Comparison of ENCODE assay signal across 36 cellular contexts in genomic region chr11:92948116-92948515, GRCh38. TPM values are rescaled to one million over a fixed set of nuclear protein-coding genes. Genes with fewer than 3 reads are reported as not detected.
DNase-seq lines count a peak whose midpoint lies in the region; ATAC-seq and TF ChIP-seq lines count a peak whose summit lies in the region.
"Had no signal": no experiment of that assay in that cellular context is flagged by ENCODE, and none has a peak within 500 bp of the region (broad histone marks: within the 10 kb centered on the region; RNA-seq: fewer than 3 reads in every experiment).

No MANE protein-coding gene starts in this region.

- H3K79me2 ChIP-seq in hepatocyte = no peaks in the 10 kb centered on the region

- H3K9me2 ChIP-seq in hepatocyte (replicated peaks; ENCODE audit: insufficient read depth) = no peaks in the 10 kb centered on the region

- H3K4me3 Mint-ChIP-seq in activated T-helper 1 cell treated with anti-CD3 and anti-CD28 coated beads, Interleukin-12 subunit alpha, Interleukin-12 subunit beta, Interleukin-2, Interleukin-4 antibody, amounts not matched to agents 30 ng/mL and 10 ng/mL and 1 ng/mL, durations not matched to agents 14 hours and 24 hours and 36 hours = no peak overlapping the region
- H3K4me3 Mint-ChIP-seq: activated CD4-positive, alpha-beta T cell treated with anti-CD3 and anti-CD28 coated beads, Interleukin-2, amount 10 ng/mL, durations not matched to agents 24 days and 14 days; activated naive CD8-positive, alpha-beta T cell treated with anti-CD3 and anti-CD28 coated beads, Interleukin-2, amount 10 ng/mL, durations not matched to agents 7 days and 5 days; CD14-positive monocyte; effector memory CD8-positive, alpha-beta T cell; natural killer cell; stimulated activated memory B cell treated with anti-CD40 and anti-IgM and Interleukin-4, amounts not matched to agents 10 μg/mL and 1 μg/mL and 100 μg/mL, for 72 hours had no signal

- H3K4me3 ChIP-seq in hepatocyte (no peak overlapping the region), mucosa of descending colon (no peak overlapping the region), prostate gland (no peak overlapping the region)
- H3K4me3 ChIP-seq: ascending aorta, lung, MG63 had no signal

- H3K36me3 ChIP-seq in hepatocyte (replicated peaks; ENCODE audit: insufficient read depth, low read depth) (no peaks in the 10 kb centered on the region), mucosa of descending colon (ENCODE audit: low read depth) (no peaks in the 10 kb centered on the region), prostate gland (no peaks in the 10 kb centered on the region)
- H3K36me3 ChIP-seq: ascending aorta, MG63, WERI-Rb-1 had no signal

- no peaks in the 10 kb centered on the region for H3K4me1 ChIP-seq in hepatocyte (ENCODE audit: insufficient read depth)
- H3K4me1 ChIP-seq in mucosa of descending colon (ENCODE audit: low read depth) = no peaks in the 10 kb centered on the region
- no peaks in the 10 kb centered on the region for H3K4me1 ChIP-seq in prostate gland (replicated peaks)
- H3K4me1 ChIP-seq: ascending aorta had no signal

- H3K27me3 ChIP-seq in hepatocyte (no peaks in the 10 kb centered on the region), prostate gland (replicated peaks; ENCODE audit: insufficient read depth) (no peaks in the 10 kb centered on the region)
- H3K27me3 ChIP-seq: ascending aorta, MG63 had no signal

- peaks cover 13% of the 10 kb centered on the region for H3K9me3 Mint-ChIP-seq in activated T-helper 1 cell treated with anti-CD3 and anti-CD28 coated beads, Interleukin-12 subunit alpha, Interleukin-12 subunit beta, Interleukin-2, Interleukin-4 antibody, amounts not matched to agents 30 ng/mL and 10 ng/mL and 1 ng/mL, durations not matched to agents 14 hours and 24 hours and 36 hours

- peak; percentile 91 for ATAC-seq in mucosa of descending colon
- ATAC-seq: effector memory CD8-positive, alpha-beta T cell; esophagus mucosa; natural killer cell; stimulated activated memory B cell treated with anti-CD40 and anti-IgM and Interleukin-4, amounts not matched to agents 10 μg/mL and 1 μg/mL and 100 μg/mL, for 72 hours had no signal

- H3K27ac ChIP-seq in 22Rv1 (peak overlapping the region; percentile 69), hepatocyte (peak overlapping the region; percentile 52), prostate gland (no peak overlapping the region)
- H3K27ac ChIP-seq: ascending aorta, WERI-Rb-1 had no signal

- no peak for TF ChIP-seq POLR2A in prostate gland (IDR thresholded peaks at IDR 0.05)

- no peak for TF ChIP-seq CTCF in 22Rv1 (IDR thresholded peaks at IDR 0.05)
- no peak for TF ChIP-seq CTCF in hepatocyte (IDR thresholded peaks at IDR 0.05; ENCODE audit: poor library complexity)
- no peak for TF ChIP-seq CTCF in mucosa of descending colon (IDR thresholded peaks at IDR 0.05)
- TF ChIP-seq CTCF in prostate gland (IDR thresholded peaks at IDR 0.05) = no peak

- peak overlapping the region; percentile 46 for H2AFZ ChIP-seq in hepatocyte

- no peaks in the 10 kb centered on the region for H3K4me1 Mint-ChIP-seq in activated T-helper 1 cell treated with anti-CD3 and anti-CD28 coated beads, Interleukin-12 subunit alpha, Interleukin-12 subunit beta, Interleukin-2, Interleukin-4 antibody, amounts not matched to agents 30 ng/mL and 10 ng/mL and 1 ng/mL, durations not matched to agents 14 hours and 24 hours and 36 hours (ENCODE audit: low read depth)
- H3K4me1 Mint-ChIP-seq: activated CD4-positive, alpha-beta T cell treated with anti-CD3 and anti-CD28 coated beads, Interleukin-2, amount 10 ng/mL, durations not matched to agents 24 days and 14 days; activated naive CD8-positive, alpha-beta T cell treated with anti-CD3 and anti-CD28 coated beads, Interleukin-2, amount 10 ng/mL, durations not matched to agents 7 days and 5 days; CD14-positive monocyte; natural killer cell; stimulated activated memory B cell treated with anti-CD40 and anti-IgM and Interleukin-4, amounts not matched to agents 10 μg/mL and 1 μg/mL and 100 μg/mL, for 72 hours had no signal

- DNase-seq in LoVo (ENCODE audit: low spot score) (peak; percentile 12), hepatocyte (ENCODE audit: low spot score) (peak; percentile 57), mucosa of descending colon (peak in 2 of 3 donors; percentile 40 to 59), prostate gland (ENCODE audit: low spot score) (no peak)
- no peak for DNase-seq in activated CD8-positive, alpha-beta memory T cell treated with anti-CD3 and anti-CD28 coated beads, Interleukin-2, amount 50 U/mL, for 48 hours
- no peak for DNase-seq in activated T-helper 1 cell treated with anti-CD3 and anti-CD28 coated beads, Interleukin-12 subunit alpha, Interleukin-12 subunit beta, Interleukin-2, Interleukin-4 antibody, amounts not matched to agents 30 ng/mL and 10 ng/mL and 1 ng/mL, durations not matched to agents 14 hours and 24 hours and 36 hours (ENCODE audit: low spot score)
- no peak for DNase-seq in effector CD4-positive, alpha-beta T cell
- DNase-seq: 8988T; activated CD4-positive, alpha-beta T cell treated with anti-CD3 and anti-CD28 coated beads, Interleukin-2, amount 10 ng/mL, durations not matched to agents 24 days and 14 days; activated CD8-positive, alpha-beta memory T cell treated with anti-CD3 and anti-CD28 coated beads for 24 hours; activated effector memory CD4-positive, alpha-beta T cell treated with anti-CD3 and anti-CD28 coated beads, Interleukin-2, amount 50 U/mL, for 16 hours; activated naive CD8-positive, alpha-beta T cell treated with anti-CD3 and anti-CD28 coated beads, Interleukin-2, amount 10 ng/mL, durations not matched to agents 7 days and 5 days; cortex of kidney; effector memory CD8-positive, alpha-beta T cell; glutamatergic neuron; GOT3; KG1; MG63; natural killer cell; NCI-H1417; NCI-H2029 treated with DMSO at 0.1 percent for 48 hours; NCI-H226; NCI-H82; nucleus accumbens; substantia nigra; T1000; WERI-Rb-1 had no signal

- H3K9me3 ChIP-seq in hepatocyte (ENCODE audit: low read depth) (peaks cover 2% of the 10 kb centered on the region), mucosa of descending colon (peaks cover 7% of the 10 kb centered on the region), prostate gland (no peaks in the 10 kb centered on the region)
- H3K9me3 ChIP-seq: ascending aorta had no signal

- intact Hi-C loops in mucosa of descending colon (cut with DNase I, micrococcal nuclease) = no loop called here
- intact Hi-C loops in activated T-helper 1 cell treated with anti-CD3 and anti-CD28 coated beads, Interleukin-12 subunit alpha, Interleukin-12 subunit beta, Interleukin-2, Interleukin-4 antibody, amounts not matched to agents 30 ng/mL and 10 ng/mL and 1 ng/mL, durations not matched to agents 14 hours and 24 hours and 36 hours (cut with micrococcal nuclease) = no loop called here
- intact Hi-C loops in prostate gland (cut with DNase I) = loop anchor here (10.0 kb wide), 1 partner anchor 287 kb away; no protein-coding TSS in a partner anchor

- H4K20me1 ChIP-seq in hepatocyte (ENCODE audit: insufficient read depth, poor library complexity, severe bottlenecking) = no peaks in the 10 kb centered on the region

- no peaks in the 10 kb centered on the region for H3K36me3 Mint-ChIP-seq in activated T-helper 1 cell treated with anti-CD3 and anti-CD28 coated beads, Interleukin-12 subunit alpha, Interleukin-12 subunit beta, Interleukin-2, Interleukin-4 antibody, amounts not matched to agents 30 ng/mL and 10 ng/mL and 1 ng/mL, durations not matched to agents 14 hours and 24 hours and 36 hours (ENCODE audit: low read depth)
- H3K36me3 Mint-ChIP-seq: activated naive CD8-positive, alpha-beta T cell treated with anti-CD3 and anti-CD28 coated beads, Interleukin-2, amount 10 ng/mL, durations not matched to agents 7 days and 5 days; CD14-positive monocyte had no signal

- no peak overlapping the region for H3K27ac Mint-ChIP-seq in activated T-helper 1 cell treated with anti-CD3 and anti-CD28 coated beads, Interleukin-12 subunit alpha, Interleukin-12 subunit beta, Interleukin-2, Interleukin-4 antibody, amounts not matched to agents 30 ng/mL and 10 ng/mL and 1 ng/mL, durations not matched to agents 14 hours and 24 hours and 36 hours
- H3K27ac Mint-ChIP-seq: activated CD4-positive, alpha-beta T cell treated with anti-CD3 and anti-CD28 coated beads, Interleukin-2, amount 10 ng/mL, durations not matched to agents 24 days and 14 days; activated naive CD8-positive, alpha-beta T cell treated with anti-CD3 and anti-CD28 coated beads, Interleukin-2, amount 10 ng/mL, durations not matched to agents 7 days and 5 days; CD14-positive monocyte; effector memory CD8-positive, alpha-beta T cell; natural killer cell; stimulated activated memory B cell treated with anti-CD40 and anti-IgM and Interleukin-4, amounts not matched to agents 10 μg/mL and 1 μg/mL and 100 μg/mL, for 72 hours had no signal

- peak overlapping the region; percentile 64 for H3K4me2 ChIP-seq in hepatocyte

- H3K27me3 Mint-ChIP-seq in activated T-helper 1 cell treated with anti-CD3 and anti-CD28 coated beads, Interleukin-12 subunit alpha, Interleukin-12 subunit beta, Interleukin-2, Interleukin-4 antibody, amounts not matched to agents 30 ng/mL and 10 ng/mL and 1 ng/mL, durations not matched to agents 14 hours and 24 hours and 36 hours (ENCODE audit: insufficient read depth) = peaks cover 4% of the 10 kb centered on the region
- H3K27me3 Mint-ChIP-seq: activated CD4-positive, alpha-beta T cell treated with anti-CD3 and anti-CD28 coated beads, Interleukin-2, amount 10 ng/mL, durations not matched to agents 24 days and 14 days; effector memory CD8-positive, alpha-beta T cell; stimulated activated memory B cell treated with anti-CD40 and anti-IgM and Interleukin-4, amounts not matched to agents 10 μg/mL and 1 μg/mL and 100 μg/mL, for 72 hours had no signal

- 64% methylated on average over 5 of the region's 5 CpGs for whole genome bisulfite sequencing in hepatocyte (ENCODE audit: low lambda C conversion rate, missing lambda C conversion rate)
- 36% methylated on average over 5 of the region's 5 CpGs for WGBS in prostate gland

RNA-seq across cellular contexts. Expression of gene MTNR1B, which starts 21.3 kb away (rescaled TPM):
- 0.16 and 0.30 TPM in 2 replicates for total RNA-seq in hepatocyte
- 0.40 and 0.75 TPM in 2 replicates for polyA plus RNA-seq in hepatocyte
- not detected for total RNA-seq in mucosa of descending colon
- total RNA-seq in activated T-helper 1 cell treated with anti-CD3 and anti-CD28 coated beads, Interleukin-12 subunit alpha, Interleukin-12 subunit beta, Interleukin-2, Interleukin-4 antibody, amounts not matched to agents 30 ng/mL and 10 ng/mL and 1 ng/mL, durations not matched to agents 14 hours and 24 hours and 36 hours = not detected in 2 replicates
- total RNA-seq in prostate gland = under 1 TPM in 1 of 2 donors, not detected in 1; 0.62 TPM
- total RNA-seq: activated CD4-positive, alpha-beta T cell treated with anti-CD3 and anti-CD28 coated beads, Interleukin-2, amount 10 ng/mL, durations not matched to agents 24 days and 14 days; activated naive CD8-positive, alpha-beta T cell treated with anti-CD3 and anti-CD28 coated beads, Interleukin-2, amount 10 ng/mL, durations not matched to agents 7 days and 5 days; ascending aorta; cardiac septum; esophagus mucosa; fibroblast of villous mesenchyme; lung; natural killer cell; ureter had no signal
- polyA plus RNA-seq: CD14-positive monocyte, lung had no signal

Comparison
In these comparisons a context has a peak if more than half of its experiments do, and no peak if none do; other contexts are left out.
1. H3K27ac ChIP-seq: peak in 22Rv1 (single experiment) and hepatocyte (single experiment); none in prostate gland (0 of 2).
2. DNase-seq: peak in LoVo (single experiment), hepatocyte (single experiment) and mucosa of descending colon (2 of 3); none in activated CD8-positive, alpha-beta memory T cell treated with anti-CD3 and anti-CD28 coated beads, Interleukin-2, amount 50 U/mL, for 48 hours (single experiment), activated T-helper 1 cell treated with anti-CD3 and anti-CD28 coated beads, Interleukin-12 subunit alpha, Interleukin-12 subunit beta, Interleukin-2, Interleukin-4 antibody, amounts not matched to agents 30 ng/mL and 10 ng/mL and 1 ng/mL, durations not matched to agents 14 hours and 24 hours and 36 hours (single experiment), effector CD4-positive, alpha-beta T cell (single experiment) and prostate gland (single experiment).